ENCODE assay signal across 28 cellular contexts in the genomic region with DNA sequence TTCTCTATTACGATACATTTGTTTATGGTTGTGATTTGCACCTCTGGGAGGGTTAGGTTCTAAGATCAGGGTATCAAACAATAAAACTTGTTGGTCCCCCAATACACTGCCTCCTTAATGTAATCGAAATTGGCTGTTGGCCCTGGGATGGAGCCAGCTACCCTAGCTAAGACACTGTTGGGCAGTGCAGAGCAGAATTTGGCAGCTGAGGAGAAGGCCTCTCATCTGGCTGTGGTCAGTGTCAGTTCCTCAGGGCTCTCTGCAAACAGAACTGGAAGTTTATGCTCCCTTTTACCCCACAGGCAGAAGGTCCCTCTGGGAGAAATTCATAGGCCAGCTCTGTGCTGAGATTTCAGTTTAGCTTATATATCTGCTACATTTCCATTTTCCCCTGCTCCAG. TPM values are rescaled to one million over a fixed set of nuclear protein-coding genes. Genes with fewer than 3 reads are reported as not detected.
DNase-seq lines count a peak whose midpoint lies in the region; ATAC-seq and TF ChIP-seq lines count a peak whose summit lies in the region.
"Had no signal": no experiment of that assay in that cellular context is flagged by ENCODE, and none has a peak within 500 bp of the region (broad histone marks: within the 10 kb centered on the region; RNA-seq: fewer than 3 reads in every experiment).

No MANE protein-coding gene starts in this region.

- H3K36me3 ChIP-seq in MG63, result no peaks in the 10 kb centered on the region
- no peaks in the 10 kb centered on the region for H3K36me3 ChIP-seq in left ventricle myocardium inferior
- H3K36me3 ChIP-seq: adrenal gland, colonic mucosa, esophagus muscularis mucosa, SJSA1 had no signal

- H3K9me3 ChIP-seq in MG63 (no peaks in the 10 kb centered on the region), left ventricle myocardium inferior (replicated peaks) (no peaks in the 10 kb centered on the region)
- H3K9me3 ChIP-seq: adrenal gland, colonic mucosa, esophagus muscularis mucosa, SJSA1, testis had no signal

- H3K4me3 ChIP-seq in AG10803 (ENCODE audit: low read length) (no peak overlapping the region), MG63 (no peak overlapping the region), left ventricle myocardium inferior (no peak overlapping the region)
- H3K4me3 ChIP-seq: adrenal gland, colonic mucosa, esophagus muscularis mucosa, SJSA1, testis had no signal

- no peaks in the 10 kb centered on the region for H3K27me3 ChIP-seq in MG63
- H3K27me3 ChIP-seq in left ventricle myocardium inferior (ENCODE audit: low read depth), result no peaks in the 10 kb centered on the region
- H3K27me3 ChIP-seq: adrenal gland, colonic mucosa, esophagus muscularis mucosa, testis had no signal

- H3K9me3 Mint-ChIP-seq in osteocyte (ENCODE audit: unreplicated experiment), result peaks cover 4% of the 10 kb centered on the region
- H3K9me3 Mint-ChIP-seq: activated T-cell treated with anti-CD3 and anti-CD28 coated beads, Interleukin-2, amount 50 U/mL, for 24 hours; CD4-positive, CD25-positive, alpha-beta regulatory T cell; effector memory CD8-positive, alpha-beta T cell; stimulated activated naive B cell treated with anti-CD40 and anti-IgM and Interleukin-4, amounts not matched to agents 10 μg/mL and 1 μg/mL and 100 μg/mL, for 72 hours had no signal

- DNase-seq in AG10803 (ENCODE audit: low read depth) (peak; percentile 31), MG63 (peak; percentile 48), left ventricle myocardium inferior (no peak), osteocyte (ENCODE audit: extremely low spot score, unreplicated experiment) (no peak), NCI-H510A treated with DMSO at 0.1 percent for 48 hours (lab: John Stamatoyannopoulos, UW) (no peak), LoVo (ENCODE audit: low spot score) (no peak)
- no peak for DNase-seq in activated CD8-positive, alpha-beta memory T cell treated with anti-CD3 and anti-CD28 coated beads, Interleukin-2, amount 50 U/mL, for 48 hours
- DNase-seq: activated CD4-positive, alpha-beta T cell treated with anti-CD3 and anti-CD28 coated beads for 36 hours; activated CD8-positive, alpha-beta memory T cell treated with anti-CD3 and anti-CD28 coated beads for 24 hours; activated T-cell treated with anti-CD3 and anti-CD28 coated beads, Interleukin-2, amount 50 U/mL, for 24 hours; CD4-positive, CD25-positive, alpha-beta regulatory T cell; colonic mucosa; DMS 273 treated with DMSO at 0.1 percent for 48 hours; effector memory CD8-positive, alpha-beta T cell; NCI-H1417 treated with DMSO at 0.1 percent for 48 hours; stimulated activated CD4-positive, alpha-beta T cell treated with anti-CD3 and anti-CD28 coated beads, Interleukin-4, amount 100 ng/mL, for 24 hours; stimulated activated naive B cell treated with anti-CD40 and anti-IgM and Interleukin-4, amounts not matched to agents 10 μg/mL and 1 μg/mL and 100 μg/mL, for 72 hours; T-helper 17 cell; testis had no signal

- H3K27ac Mint-ChIP-seq in osteocyte (ENCODE audit: unreplicated experiment), result peak overlapping the region; percentile 35
- H3K27ac Mint-ChIP-seq: activated CD4-positive, alpha-beta T cell treated with anti-CD3 and anti-CD28 coated beads for 36 hours; activated T-cell treated with anti-CD3 and anti-CD28 coated beads, Interleukin-2, amount 50 U/mL, for 24 hours; effector memory CD8-positive, alpha-beta T cell; stimulated activated naive B cell treated with anti-CD40 and anti-IgM and Interleukin-4, amounts not matched to agents 10 μg/mL and 1 μg/mL and 100 μg/mL, for 72 hours; T-helper 17 cell had no signal

- H3K36me3 Mint-ChIP-seq in osteocyte (ENCODE audit: unreplicated experiment), result no peaks in the 10 kb centered on the region
- H3K36me3 Mint-ChIP-seq: CD4-positive, CD25-positive, alpha-beta regulatory T cell had no signal

- ATAC-seq in GM19035 (IDR thresholded peaks at IDR 0.05; ENCODE audit: unreplicated experiment), result no peak
- ATAC-seq: activated CD4-positive, alpha-beta T cell treated with anti-CD3 and anti-CD28 coated beads for 36 hours; effector memory CD8-positive, alpha-beta T cell; Panc1; stimulated activated naive B cell treated with anti-CD40 and anti-IgM and Interleukin-4, amounts not matched to agents 10 μg/mL and 1 μg/mL and 100 μg/mL, for 72 hours; T-helper 17 cell had no signal

- intact Hi-C loops in left ventricle myocardium inferior (cut with micrococcal nuclease), result no loop called here

- peaks cover 19% of the 10 kb centered on the region for H3K4me1 Mint-ChIP-seq in osteocyte (ENCODE audit: unreplicated experiment)

- peaks cover 2% of the 10 kb centered on the region for H3K27me3 Mint-ChIP-seq in osteocyte (ENCODE audit: unreplicated experiment)
- H3K27me3 Mint-ChIP-seq: activated T-cell treated with anti-CD3 and anti-CD28 coated beads, Interleukin-2, amount 50 U/mL, for 24 hours; stimulated activated naive B cell treated with anti-CD40 and anti-IgM and Interleukin-4, amounts not matched to agents 10 μg/mL and 1 μg/mL and 100 μg/mL, for 72 hours had no signal

- peak overlapping the region; percentile 10 for H3K27ac ChIP-seq in left ventricle myocardium inferior (replicated peaks)
- H3K27ac ChIP-seq: adrenal gland, colonic mucosa, SJSA1, testis had no signal

- TF ChIP-seq CTCF in AG10803 (conservative IDR thresholded peaks at IDR 0.05; ENCODE audit: low read length), result no peak
- TF ChIP-seq CTCF in left ventricle myocardium inferior (IDR thresholded peaks at IDR 0.05; ENCODE audit: borderline replicate concordance), result no peak
- TF ChIP-seq CTCF in osteocyte (IDR thresholded peaks at IDR 0.05), result no peak

- H3K4me3 Mint-ChIP-seq in osteocyte (ENCODE audit: unreplicated experiment), result no peak overlapping the region
- H3K4me3 Mint-ChIP-seq: activated CD4-positive, alpha-beta T cell treated with anti-CD3 and anti-CD28 coated beads for 36 hours; activated T-cell treated with anti-CD3 and anti-CD28 coated beads, Interleukin-2, amount 50 U/mL, for 24 hours; CD4-positive, CD25-positive, alpha-beta regulatory T cell; effector memory CD8-positive, alpha-beta T cell; stimulated activated naive B cell treated with anti-CD40 and anti-IgM and Interleukin-4, amounts not matched to agents 10 μg/mL and 1 μg/mL and 100 μg/mL, for 72 hours; T-helper 17 cell had no signal

- peaks cover 13% of the 10 kb centered on the region for H3K4me1 ChIP-seq in left ventricle myocardium inferior
- H3K4me1 ChIP-seq: adrenal gland, colonic mucosa, SJSA1, testis had no signal

RNA-seq across cellular contexts. Expression of gene HAAO, which starts 8.6 kb away (rescaled TPM):
- total RNA-seq in MG63 (2014; rRNA removed; shearing (Covaris generic); ENCODE audit: low replicate concordance), result not detected in 2 replicates
- 2.3 TPM for total RNA-seq in left ventricle myocardium inferior
- 0.73 and 1.1 TPM in 2 replicates for total RNA-seq in osteocyte
- total RNA-seq: CD4-positive, CD25-positive, alpha-beta regulatory T cell; G401; glomerular endothelial cell; lung microvascular endothelial cell; NCI-H460; SJSA1 had no signal

RNA-seq across cellular contexts. Expression of gene OXER1, which starts 37.0 kb away (rescaled TPM):
- total RNA-seq in MG63 (2014; rRNA removed; shearing (Covaris generic); ENCODE audit: low replicate concordance), result not detected in 2 replicates
- total RNA-seq in left ventricle myocardium inferior (0.36 TPM), osteocyte (not detected in 2 replicates)
- total RNA-seq: CD4-positive, CD25-positive, alpha-beta regulatory T cell; G401; glomerular endothelial cell; lung microvascular endothelial cell; NCI-H460; SJSA1 had no signal

Comparison
In these comparisons a context has a peak if more than half of its experiments do, and no peak if none do; other contexts are left out.
1. DNase-seq: peak in AG10803 (single experiment) and MG63 (single experiment); none in left ventricle myocardium inferior (single experiment), osteocyte (single experiment), NCI-H510A treated with DMSO at 0.1 percent for 48 hours (single experiment), activated CD8-positive, alpha-beta memory T cell treated with anti-CD3 and anti-CD28 coated beads, Interleukin-2, amount 50 U/mL, for 48 hours (single experiment) and LoVo (single experiment).